1 cellular context compared by ENCODE assay signal in genomic region chrX:101232316-101232715, GRCh38.
TF ChIP-seq lines count a peak whose summit lies in the region.

No MANE protein-coding gene starts in this region.

TF ChIP-seq in IMR-90, 13 proteins besides CTCF, POLR2A, EP300 and RAD21 (continued from another document):
- TF ChIP-seq CEBPB (IDR thresholded peaks at IDR 0.05; ENCODE audit: low read depth, low read length): no peak
- no peak for TF ChIP-seq FOS (IDR thresholded peaks at IDR 0.05; ENCODE audit: low read depth, low read length)
- TF ChIP-seq RFX5 (IDR thresholded peaks at IDR 0.05; ENCODE audit: low read depth, low read length): no peak
